In the genomic region with DNA sequence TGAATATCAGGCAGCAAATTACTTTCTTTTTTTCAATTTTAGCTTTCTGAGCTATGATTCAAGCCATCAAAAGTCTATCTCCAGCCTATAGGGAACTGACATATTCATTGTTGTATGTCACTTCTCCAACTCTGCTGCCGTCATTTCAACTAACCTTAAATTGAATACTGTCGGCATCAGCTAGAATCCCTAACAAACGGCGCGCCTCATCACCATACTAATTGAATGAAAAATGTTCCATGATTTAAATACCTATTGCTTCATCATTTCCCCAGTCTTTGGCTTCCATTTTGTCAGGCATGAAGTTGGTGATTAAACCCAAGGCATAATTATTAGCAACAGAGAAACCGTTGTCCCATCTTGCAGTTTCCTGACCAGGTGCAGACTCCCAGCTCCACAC, we compare ENCODE assay signal across 30 cellular contexts.
"Had no signal": no experiment of that assay in that cellular context is flagged by ENCODE, and none has a peak within 500 bp of the region (broad histone marks: within the 10 kb centered on the region; RNA-seq: fewer than 3 reads in every experiment).

No MANE protein-coding gene starts in this region.

- H3K27ac Mint-ChIP-seq: activated naive CD8-positive, alpha-beta T cell; effector memory CD8-positive, alpha-beta T cell; natural killer cell treated with Interleukin-12 subunit alpha and Interleukin-12 subunit beta and Interleukin-15 and Interleukin-18, amount 100 ng/mL, for 72 hours; progenitor cell of endocrine pancreas had no signal

- H3K4me3 ChIP-seq: colonic mucosa, heart right ventricle, lower lobe of right lung, mucosa of descending colon, ovary, right lobe of liver, testis, transverse colon had no signal

- H3K36me3 ChIP-seq: colonic mucosa, heart right ventricle, lower lobe of right lung, ovary, right lobe of liver, transverse colon had no signal

- H3K36me3 Mint-ChIP-seq: natural killer cell treated with Interleukin-12 subunit alpha and Interleukin-12 subunit beta and Interleukin-15 and Interleukin-18, amount 100 ng/mL, for 72 hours had no signal

- H3K4me1 ChIP-seq: colonic mucosa, heart right ventricle, lower lobe of right lung, right lobe of liver, testis, transverse colon had no signal

- FAIRE-seq: endothelial cell of umbilical vein, TTC549, urothelium cell line had no signal

- ATAC-seq: heart right ventricle; left lobe of liver; lower lobe of right lung; mucosa of descending colon; natural killer cell treated with Interleukin-12 subunit alpha and Interleukin-12 subunit beta and Interleukin-15 and Interleukin-18, amount 100 ng/mL, for 72 hours; right lobe of liver; stimulated activated naive CD8-positive, alpha-beta T cell treated with anti-CD3 and anti-CD28 coated beads, Interleukin-15, Interleukin-2, amounts not matched to agents 100 U/mL and 50 U/mL, for 24 hours had no signal

- H3K27me3 Mint-ChIP-seq: progenitor cell of endocrine pancreas had no signal

- H3K27ac ChIP-seq: colonic mucosa, heart right ventricle, lower lobe of right lung, ovary, right lobe of liver, testis, transverse colon, VCaP had no signal

- DNase-seq: activated CD4-positive, alpha-beta T cell treated with anti-CD3 and anti-CD28 coated beads for 4 hours; activated CD4-positive, alpha-beta T cell treated with anti-CD3 and anti-CD28 coated beads, Interleukin-2, amount 50 U/mL, for 4 hours; activated CD8-positive, alpha-beta memory T cell treated with anti-CD3 and anti-CD28 coated beads for 24 hours; activated effector memory CD4-positive, alpha-beta T cell treated with Interleukin-2 at 50 U/mL for 16 hours; activated naive CD4-positive, alpha-beta T cell treated with Interleukin-2 at 50 U/mL for 16 hours; anterior cingulate cortex; cerebellar nuclear complex; colonic mucosa; effector memory CD8-positive, alpha-beta T cell; foreskin fibroblast; heart right ventricle; kidney glomerular epithelial cell; lower lobe of right lung; mesendoderm; mucosa of descending colon; ovary; right lobe of liver; stimulated activated CD4-positive, alpha-beta T cell treated with anti-CD3 and anti-CD28 coated beads, Interleukin-2, amount 100 ng/mL, for 48 hours; stimulated activated naive CD8-positive, alpha-beta T cell treated with anti-CD3 and anti-CD28 coated beads, Interleukin-15, Interleukin-2, amounts not matched to agents 100 U/mL and 50 U/mL, for 24 hours; T-helper 9 cell; testis; transverse colon had no signal

- H3K9me3 ChIP-seq: colonic mucosa, heart right ventricle, lower lobe of right lung, mucosa of descending colon, ovary, right lobe of liver, testis, transverse colon had no signal

- H3K27me3 ChIP-seq: colonic mucosa, ovary, right lobe of liver, testis, transverse colon had no signal

- H3K4me3 Mint-ChIP-seq: activated naive CD8-positive, alpha-beta T cell; effector memory CD8-positive, alpha-beta T cell; natural killer cell treated with Interleukin-12 subunit alpha and Interleukin-12 subunit beta and Interleukin-15 and Interleukin-18, amount 100 ng/mL, for 72 hours had no signal

- H3K9me3 Mint-ChIP-seq: effector memory CD8-positive, alpha-beta T cell; natural killer cell treated with Interleukin-12 subunit alpha and Interleukin-12 subunit beta and Interleukin-15 and Interleukin-18, amount 100 ng/mL, for 72 hours had no signal
